8 cellular contexts compared by ENCODE assay signal in the genomic region with DNA sequence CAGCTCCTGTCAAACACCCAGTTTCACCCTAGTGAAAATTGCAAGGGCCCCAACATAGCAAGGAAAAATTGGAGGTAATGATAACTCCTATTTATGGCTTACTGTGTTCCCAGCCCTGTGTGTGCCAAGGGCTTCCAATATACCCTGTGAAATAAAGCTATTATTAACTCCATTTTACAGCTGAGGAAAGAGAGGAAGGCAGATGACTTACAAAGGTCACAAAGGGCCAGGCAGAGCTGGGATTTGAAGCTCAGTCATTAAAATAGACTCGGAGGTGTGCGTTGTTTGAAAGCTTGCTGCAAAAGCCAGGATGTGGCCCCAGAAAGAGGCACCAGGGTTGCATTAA.
"Had no signal": no experiment of that assay in that cellular context is flagged by ENCODE, and none has a peak within 500 bp of the region (broad histone marks: within the 10 kb centered on the region; RNA-seq: fewer than 3 reads in every experiment).

No MANE protein-coding gene starts in this region.

- H3K4me3 Mint-ChIP-seq: activated naive CD8-positive, alpha-beta T cell treated with anti-CD3 and anti-CD28 coated beads, Interleukin-2, amount 50 U/mL, for 24 hours; dendritic cell treated with granulocyte-macrophage colony-stimulating factor and Interleukin-4, amounts not matched to agents 40 ng/mL and 50 ng/mL, for 4 days; stimulated activated memory B cell treated with anti-CD40 and anti-IgM and Interleukin-4, amounts not matched to agents 10 μg/mL and 1 μg/mL and 100 μg/mL, for 72 hours had no signal

- H3K27ac Mint-ChIP-seq: activated naive CD8-positive, alpha-beta T cell treated with anti-CD3 and anti-CD28 coated beads, Interleukin-2, amount 50 U/mL, for 24 hours; dendritic cell treated with granulocyte-macrophage colony-stimulating factor and Interleukin-4, amounts not matched to agents 40 ng/mL and 50 ng/mL, for 4 days; stimulated activated memory B cell treated with anti-CD40 and anti-IgM and Interleukin-4, amounts not matched to agents 10 μg/mL and 1 μg/mL and 100 μg/mL, for 72 hours had no signal

- DNase-seq: esophagus squamous epithelium, Right ventricle myocardium superior, upper lobe of left lung had no signal

- H3K9me3 ChIP-seq: ascending aorta, esophagus squamous epithelium, right atrium auricular region, upper lobe of left lung had no signal

- H3K27ac ChIP-seq: ascending aorta, esophagus squamous epithelium, right atrium auricular region, upper lobe of left lung had no signal

- H3K27me3 Mint-ChIP-seq: activated naive CD8-positive, alpha-beta T cell treated with anti-CD3 and anti-CD28 coated beads, Interleukin-2, amount 50 U/mL, for 24 hours; dendritic cell treated with granulocyte-macrophage colony-stimulating factor and Interleukin-4, amounts not matched to agents 40 ng/mL and 50 ng/mL, for 4 days; stimulated activated memory B cell treated with anti-CD40 and anti-IgM and Interleukin-4, amounts not matched to agents 10 μg/mL and 1 μg/mL and 100 μg/mL, for 72 hours had no signal

- H3K27me3 ChIP-seq: ascending aorta, esophagus squamous epithelium, right atrium auricular region, upper lobe of left lung had no signal

- H3K9me3 Mint-ChIP-seq: activated naive CD8-positive, alpha-beta T cell treated with anti-CD3 and anti-CD28 coated beads, Interleukin-2, amount 50 U/mL, for 24 hours; dendritic cell treated with granulocyte-macrophage colony-stimulating factor and Interleukin-4, amounts not matched to agents 40 ng/mL and 50 ng/mL, for 4 days; stimulated activated memory B cell treated with anti-CD40 and anti-IgM and Interleukin-4, amounts not matched to agents 10 μg/mL and 1 μg/mL and 100 μg/mL, for 72 hours had no signal

- H3K4me1 Mint-ChIP-seq: activated naive CD8-positive, alpha-beta T cell treated with anti-CD3 and anti-CD28 coated beads, Interleukin-2, amount 50 U/mL, for 24 hours had no signal

- H3K4me3 ChIP-seq: ascending aorta, esophagus squamous epithelium, right atrium auricular region, upper lobe of left lung had no signal

- H3K4me1 ChIP-seq: ascending aorta, right atrium auricular region, upper lobe of left lung had no signal
